In genomic region chr1:1959840-1960479, GRCh38 we compare ENCODE assay signal across 1 cellular context.
TF ChIP-seq lines count a peak whose summit lies in the region.

No MANE protein-coding gene starts in this region.

TF ChIP-seq in HepG2, 621 proteins besides CTCF, POLR2A, EP300 and RAD21 (continued from another document and continues in another):
- TF ChIP-seq ZFP36L1 (CRISPR knock-in tag; IDR thresholded peaks at IDR 0.05), result no peak
- TF ChIP-seq MLX (CRISPR knock-in tag; IDR thresholded peaks at IDR 0.05), result no peak
- TF ChIP-seq ZBTB3 (CRISPR knock-in tag; IDR thresholded peaks at IDR 0.05; ENCODE audit: borderline replicate concordance, low read depth), result no peak
- TF ChIP-seq ZNF207 (IDR thresholded peaks at IDR 0.05; ENCODE audit: borderline replicate concordance), result no peak
- no peak for TF ChIP-seq ZNF615 (CRISPR knock-in tag; IDR thresholded peaks at IDR 0.05; ENCODE audit: borderline replicate concordance)
- TF ChIP-seq HNRNPLL (IDR thresholded peaks at IDR 0.05; ENCODE audit: low read depth, low read length, poor library complexity, severe bottlenecking), result peak; percentile 44
- TF ChIP-seq KLF13 (CRISPR knock-in tag; IDR thresholded peaks at IDR 0.05), result no peak
- peak; percentile 56; the same call in 1 of the 2 replicates for TF ChIP-seq ZNF274 (CRISPR knock-in tag; IDR thresholded peaks at IDR 0.05)
- peak; percentile 78; the same call in 1 of the 2 replicates for TF ChIP-seq ZNF589 (CRISPR knock-in tag; conservative IDR thresholded peaks at IDR 0.05)
- TF ChIP-seq ZNF746 (CRISPR knock-in tag; IDR thresholded peaks at IDR 0.05), result peak; percentile 64; the same call in 1 of the 2 replicates
- TF ChIP-seq ZBTB49 (CRISPR knock-in tag; IDR thresholded peaks at IDR 0.05; ENCODE audit: borderline replicate concordance), result no peak
- 0 out of 2 replicates have a peak, but pooled peaks have one; percentile 28 for TF ChIP-seq GMEB1 (CRISPR knock-in tag; IDR thresholded peaks at IDR 0.05; ENCODE audit: borderline replicate concordance)
- TF ChIP-seq ZNF232 (CRISPR knock-in tag; IDR thresholded peaks at IDR 0.05; ENCODE audit: borderline replicate concordance), result no peak
- peak; percentile 69 for TF ChIP-seq ZEB1 (IDR thresholded peaks at IDR 0.05; ENCODE audit: insufficient replicate concordance, low read depth)
- TF ChIP-seq PRDM4 (CRISPR knock-in tag; IDR thresholded peaks at IDR 0.05; ENCODE audit: borderline replicate concordance), result no peak
- TF ChIP-seq ZBTB25 (CRISPR knock-in tag; IDR thresholded peaks at IDR 0.05), result no peak
- no peak for TF ChIP-seq ZBTB37 (CRISPR knock-in tag; IDR thresholded peaks at IDR 0.05)
- TF ChIP-seq ZNF737 (CRISPR knock-in tag; IDR thresholded peaks at IDR 0.05; ENCODE audit: borderline replicate concordance), result no peak
- TF ChIP-seq PRDM10 (CRISPR knock-in tag; IDR thresholded peaks at IDR 0.05; ENCODE audit: low read depth), result 0 out of 2 replicates have a peak, but pooled peaks have one; percentile 65
- TF ChIP-seq ZNF317 (CRISPR knock-in tag; IDR thresholded peaks at IDR 0.05), result peak; percentile 74
- no peak for TF ChIP-seq RORA (CRISPR knock-in tag; IDR thresholded peaks at IDR 0.05)
- TF ChIP-seq ZNF296 (CRISPR knock-in tag; conservative IDR thresholded peaks at IDR 0.05), result no peak
- no peak for TF ChIP-seq IRX3 (CRISPR knock-in tag; IDR thresholded peaks at IDR 0.05; ENCODE audit: borderline replicate concordance, low read depth)
- TF ChIP-seq HMGXB4 (CRISPR knock-in tag; IDR thresholded peaks at IDR 0.05; ENCODE audit: borderline replicate concordance in 1 of 2, low read depth in 1 of 2), result peak; percentile 90 to 92
- no peak for TF ChIP-seq DNMT3B (CRISPR knock-in tag; conservative IDR thresholded peaks at IDR 0.05)
- 0 out of 2 replicates have a peak, but pooled peaks have one; percentile 25 for TF ChIP-seq MXD4 (CRISPR knock-in tag; IDR thresholded peaks at IDR 0.05)
- no peak for TF ChIP-seq MTF2 (CRISPR knock-in tag; IDR thresholded peaks at IDR 0.05; ENCODE audit: borderline replicate concordance)
- TF ChIP-seq HCFC1 (IDR thresholded peaks at IDR 0.05; ENCODE audit: low read depth, low read length), result no peak
- peak; percentile 38 for TF ChIP-seq IKZF4 (CRISPR knock-in tag; IDR thresholded peaks at IDR 0.05; ENCODE audit: borderline replicate concordance, low read depth, not compliant biosample characterization)
- no peak for TF ChIP-seq ZNF17 (CRISPR knock-in tag; IDR thresholded peaks at IDR 0.05)
- peak; percentile 87; the same call in 1 of the 2 replicates for TF ChIP-seq ZNF275 (CRISPR knock-in tag; IDR thresholded peaks at IDR 0.05; ENCODE audit: borderline replicate concordance)
- TF ChIP-seq MNT (IDR thresholded peaks at IDR 0.05), result no peak
- TF ChIP-seq ZFP36 (IDR thresholded peaks at IDR 0.05; ENCODE audit: borderline replicate concordance, low read depth, low read length, partially characterized antibody), result no peak
- TF ChIP-seq ZNF616 (CRISPR knock-in tag; IDR thresholded peaks at IDR 0.05; ENCODE audit: low read depth), result no peak
- no peak for TF ChIP-seq RFX1 (IDR thresholded peaks at IDR 0.05)
- TF ChIP-seq BCL3 (CRISPR knock-in tag; IDR thresholded peaks at IDR 0.05), result no peak
